Comparison of ENCODE assay signal across 1 cellular context in the genomic region with DNA sequence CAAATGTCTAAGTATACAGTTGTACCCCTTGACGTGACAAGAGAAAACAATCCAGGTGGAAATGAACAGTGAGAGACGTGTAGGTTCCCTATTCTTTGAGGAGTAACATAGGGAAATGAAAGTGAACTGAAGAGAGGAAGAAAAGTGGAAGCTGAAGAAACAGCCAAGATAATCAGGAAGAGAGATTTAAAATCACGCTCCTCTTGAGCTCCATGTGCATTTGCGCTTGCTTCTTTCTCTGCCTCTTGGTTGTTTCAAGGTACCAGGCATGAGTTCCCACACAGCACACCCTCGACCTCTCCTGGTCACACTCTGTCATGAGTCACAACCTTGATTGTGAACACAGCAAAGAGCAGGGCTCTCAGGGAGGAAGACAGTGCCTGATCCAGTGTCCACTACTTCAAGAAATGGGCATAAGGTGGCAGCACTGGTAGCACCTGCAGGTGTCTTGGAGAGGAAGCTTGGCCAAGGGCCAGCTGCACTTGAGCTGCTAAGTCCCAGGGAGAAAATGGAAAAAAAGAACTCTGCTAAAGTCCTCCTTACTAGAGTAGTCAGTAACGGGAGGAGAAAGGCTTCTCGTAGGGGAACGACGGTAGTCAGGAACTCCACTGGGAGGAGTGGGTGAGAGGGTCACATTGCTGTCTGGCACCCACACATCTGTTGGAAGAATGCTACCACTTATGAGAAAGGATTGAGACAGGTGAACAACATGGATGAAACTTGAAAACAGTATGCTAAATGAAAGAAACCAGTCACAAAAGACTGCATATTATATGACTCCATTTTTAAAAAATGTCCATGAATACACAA.
A peak's percentile ranks its signal among the peaks of the same experiment; 100 is the strongest.
TF ChIP-seq lines count a peak whose summit lies in the region.

No MANE protein-coding gene starts in this region.

TF ChIP-seq in A549, 52 proteins besides CTCF, POLR2A, EP300 and RAD21 (continued from another document):
- TF ChIP-seq, protein P1, sequence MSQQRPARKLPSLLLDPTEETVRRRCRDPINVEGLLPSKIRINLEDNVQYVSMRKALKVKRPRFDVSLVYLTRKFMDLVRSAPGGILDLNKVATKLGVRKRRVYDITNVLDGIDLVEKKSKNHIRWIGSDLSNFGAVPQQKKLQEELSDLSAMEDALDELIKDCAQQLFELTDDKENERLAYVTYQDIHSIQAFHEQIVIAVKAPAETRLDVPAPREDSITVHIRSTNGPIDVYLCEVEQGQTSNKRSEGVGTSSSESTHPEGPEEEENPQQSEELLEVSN (IDR thresholded peaks at IDR 0.05; ENCODE audit: borderline replicate concordance, low read depth): no peak
- no peak for TF ChIP-seq HOXA7 (CRISPR knock-in tag; IDR thresholded peaks at IDR 0.05)
- TF ChIP-seq HEYL (CRISPR knock-in tag; IDR thresholded peaks at IDR 0.05): no peak
- TF ChIP-seq JUNB (IDR thresholded peaks at IDR 0.05): no peak
- TF ChIP-seq MYC (IDR thresholded peaks at IDR 0.05; ENCODE audit: borderline replicate concordance, low read length): no peak
- TF ChIP-seq, protein P2, sequence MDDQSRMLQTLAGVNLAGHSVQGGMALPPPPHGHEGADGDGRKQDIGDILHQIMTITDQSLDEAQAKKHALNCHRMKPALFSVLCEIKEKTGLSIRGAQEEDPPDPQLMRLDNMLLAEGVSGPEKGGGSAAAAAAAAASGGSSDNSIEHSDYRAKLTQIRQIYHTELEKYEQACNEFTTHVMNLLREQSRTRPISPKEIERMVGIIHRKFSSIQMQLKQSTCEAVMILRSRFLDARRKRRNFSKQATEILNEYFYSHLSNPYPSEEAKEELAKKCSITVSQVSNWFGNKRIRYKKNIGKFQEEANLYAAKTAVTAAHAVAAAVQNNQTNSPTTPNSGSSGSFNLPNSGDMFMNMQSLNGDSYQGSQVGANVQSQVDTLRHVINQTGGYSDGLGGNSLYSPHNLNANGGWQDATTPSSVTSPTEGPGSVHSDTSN (IDR thresholded peaks at IDR 0.05): no peak
- TF ChIP-seq BHLHE40 (IDR thresholded peaks at IDR 0.05; ENCODE audit: low read depth, low read length): no peak
- TF ChIP-seq FOSL2 (IDR thresholded peaks at IDR 0.05): no peak
- TF ChIP-seq FOSL2 (CRISPR knock-in tag; IDR thresholded peaks at IDR 0.05): peak; percentile 67
- no peak for TF ChIP-seq MAFK (IDR thresholded peaks at IDR 0.05; ENCODE audit: partially characterized antibody)
